Comparison of ENCODE assay signal across 8 cellular contexts in genomic region chr19:8321067-8321759, GRCh38. TPM values are rescaled to one million over a fixed set of nuclear protein-coding genes. Genes with fewer than 3 reads are reported as not detected.
A peak's percentile ranks its signal among the peaks of the same experiment; 100 is the strongest.
DNase-seq lines count a peak whose midpoint lies in the region; ATAC-seq, FAIRE-seq and TF ChIP-seq lines count a peak whose summit lies in the region.

TSS of gene NDUFA7 (minus strand) at chr19:8321375. CDS start at chr19:8321358, 17 bp downstream.
TSS of gene RPS28 (plus strand) at chr19:8321496. CDS start at chr19:8321531, 35 bp downstream.

- peak; percentile 90 for ATAC-seq in HG02763 (IDR thresholded peaks at IDR 0.05; ENCODE audit: unreplicated experiment)
- ATAC-seq in pancreas: peak; percentile 95 to 98 (median 95)

- H3K4me3 ChIP-seq in pancreas (peak within 1 kb of the TSS; percentile 61 to 93 (median 76)), thyroid gland (replicated peaks in 1 of 3) (peak within 1 kb of the TSS; percentile 74 to 92 (median 91))

- H3K36me3 ChIP-seq in pancreas: peaks cover 0 to 9% (median 6%) of the 10 kb centered on the region in 3 donors
- peaks cover 0 to 2% of the 10 kb centered on the region in 2 donors for H3K36me3 ChIP-seq in thyroid gland

- 0 to 1% methylated on average over 47 to 53 of the region's 53 CpGs for WGBS in pancreas, 2 donors
- 0% methylated on average over 7 to 24 of the region's 53 CpGs for WGBS in thyroid gland, 2 donors

- peak; percentile 89 for DNase-seq in NCI-H1417 treated with DMSO at 0.1 percent for 48 hours (lab: John Stamatoyannopoulos, UW)
- DNase-seq in SW 1271 (lab: John Stamatoyannopoulos, UW): peak; percentile 86 to 90
- DNase-seq in activated naive CD8-positive, alpha-beta T cell treated with anti-CD3 and anti-CD28 coated beads, Interleukin-2, amount 50 U/mL, for 16 hours (ENCODE audit: low read depth, low spot score): peak; percentile 95
- peak; percentile 95 to 99 (median 98) for DNase-seq in head of caudate nucleus
- DNase-seq in pancreas: peak; percentile 94 to 99 (median 98)
- peak; percentile 95 to 96 for DNase-seq in thyroid gland

- H3K27ac ChIP-seq in pancreas (peak within 1 kb of the TSS; percentile 61 to 80 (median 78)), thyroid gland (peak within 1 kb of the TSS; percentile 81 to 94 (median 85))

- intact Hi-C loops in head of caudate nucleus (cut with DNase I): no loop called here
- intact Hi-C loops in pancreas (cut with DNase I): no loop called here
- intact Hi-C loops in thyroid gland (cut with DNase I): no loop called here

- peak; percentile 87 to 96 for TF ChIP-seq POLR2A in thyroid gland (IDR thresholded peaks at IDR 0.05)

- peaks cover 8 to 23% (median 9%) of the 10 kb centered on the region in 3 donors for H3K4me1 ChIP-seq in pancreas
- H3K4me1 ChIP-seq in thyroid gland: peaks cover 27 to 49% of the 10 kb centered on the region in 2 donors

- H3K9me3 ChIP-seq in pancreas (no peaks in the 10 kb centered on the region), thyroid gland (no peaks in the 10 kb centered on the region)

- H3K27me3 ChIP-seq in pancreas (no peaks in the 10 kb centered on the region), thyroid gland (no peaks in the 10 kb centered on the region)

- FAIRE-seq in pancreas (lab: Jason Lieb, UNC): no peak

- peak; percentile 42 for TF ChIP-seq CTCF in GM12873 (IDR thresholded peaks at IDR 0.05; ENCODE audit: insufficient read depth, low read depth, low read length, missing control alignments)
- no peak for TF ChIP-seq CTCF in pancreas (IDR thresholded peaks at IDR 0.05)
- peak in 2 of 6 experiments; percentile 21 to 47 for TF ChIP-seq CTCF in thyroid gland (IDR thresholded peaks at IDR 0.05)

RNA-seq across cellular contexts. Expression of gene NDUFA7, which starts in this region (rescaled TPM):
- total RNA-seq in pancreas (10 to 100 TPM in 5 of 6 donors, 1 to 10 TPM in 1; 7.7 to 17.8 (median 11.2) TPM), thyroid gland (10 to 100 TPM in 2 of 4 donors, 1 to 10 TPM in 2; 3.8 to 39.7 (median 17.0) TPM)
- polyA plus RNA-seq in pancreas: 10 to 100 TPM; 71.4 to 81.2 TPM

RNA-seq across cellular contexts. Expression of gene RPS28, which starts in this region (rescaled TPM):
- total RNA-seq in pancreas: 1,000 to 10,000 TPM in 4 of 6 donors, 100 to 1,000 TPM in 2; 892 to 1,524 (median 1,066) TPM
- 100 to 1,000 TPM; 706 to 850 TPM for polyA plus RNA-seq in pancreas
- 100 to 1,000 TPM; 262 to 525 (median 420) TPM for total RNA-seq in thyroid gland

Comparison
In these comparisons a context has a peak if more than half of its experiments do, and no peak if none do; other contexts are left out.
1. Peak in every context shown above with its lines: DNase-seq, ATAC-seq, H3K4me3 ChIP-seq and H3K27ac ChIP-seq.